Comparison of ENCODE assay signal across 17 cellular contexts in the genomic region with DNA sequence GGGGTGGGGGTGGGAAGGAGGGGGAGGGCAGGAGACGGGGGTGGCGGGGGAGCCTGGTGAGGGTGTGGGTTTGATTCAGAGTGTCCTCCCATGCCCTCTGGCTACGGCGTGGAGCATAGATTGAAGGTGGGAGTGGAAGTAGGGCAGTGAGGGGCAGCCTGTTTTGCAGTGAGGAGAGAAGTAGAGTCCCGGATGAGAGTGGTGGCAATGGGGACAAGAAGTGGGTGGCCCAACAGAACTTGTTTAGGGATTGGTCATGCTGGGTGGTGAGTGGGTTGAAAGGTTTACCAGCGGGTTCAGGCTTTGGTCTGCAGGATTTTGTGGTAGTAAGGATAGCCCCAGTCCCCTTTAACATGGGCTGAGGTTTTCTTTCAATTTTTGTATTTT. TPM values are rescaled to one million over a fixed set of nuclear protein-coding genes. Genes with fewer than 3 reads are reported as not detected.
DNase-seq lines count a peak whose midpoint lies in the region; ATAC-seq and TF ChIP-seq lines count a peak whose summit lies in the region.
"Had no signal": no experiment of that assay in that cellular context is flagged by ENCODE, and none has a peak within 500 bp of the region (broad histone marks: within the 10 kb centered on the region; RNA-seq: fewer than 3 reads in every experiment).

No MANE protein-coding gene starts in this region.

- no peak for TF ChIP-seq CTCF in C4-2B (conservative IDR thresholded peaks at IDR 0.05)
- no peak for TF ChIP-seq CTCF in PC-3 (conservative IDR thresholded peaks at IDR 0.05; ENCODE audit: low read depth, low read length)
- TF ChIP-seq CTCF in stomach (IDR thresholded peaks at IDR 0.05) = no peak

- no TSS peak for BruUV-seq in PC-3 (replicated peaks; lab: Mats Ljungman, UMichigan)

- WGBS in stomach, 5 donors = 71 to 92% (median 89%) methylated on average over 6 of the region's 6 CpGs

- no peak for TF ChIP-seq EP300 in stomach (IDR thresholded peaks at IDR 0.05)

- no peak for DNase-seq in PC-3
- peak; percentile 57 for DNase-seq in mesenteric fat pad (ENCODE audit: low spot score)
- peak; percentile 2 for DNase-seq in stomach
- no peak for DNase-seq in RKO (ENCODE audit: low spot score)
- DNase-seq in dermis blood vessel endothelial cell = no peak
- DNase-seq in hepatic stellate cell (ENCODE audit: low spot score) = no peak
- DNase-seq: AML-193; CD4-positive, CD25-positive, alpha-beta regulatory T cell; Karpas-422; MM.1S; NCI-H1105; NCI-H1694; NCI-H226; NCI-H524 treated with DMSO at 0.1 percent for 48 hours had no signal

- H3K9me2 ChIP-seq in PC-3 (replicated peaks; ENCODE audit: low read length) = no peaks in the 10 kb centered on the region

- POLR2A ChIA-PET in PC-3 (lab: Charles Lee; ENCODE audit: unreplicated experiment) = no interaction called here

- H3K27me3 ChIP-seq in PC-3 (ENCODE audit: low read length) = no peaks in the 10 kb centered on the region
- H3K27me3 ChIP-seq in stomach = no peaks in the 10 kb centered on the region

- H3K79me2 ChIP-seq in PC-3 (ENCODE audit: low read length) = peaks cover 89% of the 10 kb centered on the region

- peaks cover 28% of the 10 kb centered on the region for H3K4me1 ChIP-seq in PC-3 (ENCODE audit: insufficient read depth, low read length)
- H3K4me1 ChIP-seq in stomach = peaks cover 7 to 55% (median 24%) of the 10 kb centered on the region in 4 donors

- no peak overlapping the region for H2AFZ ChIP-seq in PC-3 (ENCODE audit: low read length)

- intact Hi-C loops in PC-3 (cut with micrococcal nuclease) (no loop called here), stomach (cut with DNase I; ENCODE audit: low total_unique reads) (no loop called here)

- H3K4me3 ChIP-seq in PC-3 (ENCODE audit: low read length) (no peak overlapping the region), stomach (no peak overlapping the region)

- H3K36me3 ChIP-seq in PC-3 (ENCODE audit: low read depth, low read length) = no peaks in the 10 kb centered on the region; the same call in 1 of the 2 replicates
- peaks cover 0 to 6% (median 0%) of the 10 kb centered on the region in 4 donors for H3K36me3 ChIP-seq in stomach

- H3K9me3 ChIP-seq in PC-3 (ENCODE audit: low read length) = no peaks in the 10 kb centered on the region
- no peaks in the 10 kb centered on the region for H3K9me3 ChIP-seq in stomach

- no peak overlapping the region for H3K9ac ChIP-seq in PC-3 (ENCODE audit: low read length)

- H3K27ac ChIP-seq in C4-2B = 0 out of 2 replicates have a peak overlapping the region, but pooled peaks have one; percentile 26
- peak overlapping the region; percentile 99 for H3K27ac ChIP-seq in PC-3 (ENCODE audit: low read length)
- H3K27ac ChIP-seq in stomach = no peak overlapping the region

- no peaks in the 10 kb centered on the region for H3F3A ChIP-seq in PC-3 (ENCODE audit: low read length, unreplicated experiment)

- TF ChIP-seq POLR2A in stomach (IDR thresholded peaks at IDR 0.05) = no peak

- H4K20me1 ChIP-seq in PC-3 (ENCODE audit: low read length) = no peaks in the 10 kb centered on the region

- CTCF ChIA-PET in PC-3 (lab: Charles Lee) = no interaction called here

- ATAC-seq in PC-3 = no peak
- ATAC-seq: HCT116 had no signal

- H3K4me2 ChIP-seq in PC-3 (ENCODE audit: low read length) = no peak overlapping the region

RNA-seq across cellular contexts. Expression of a gene that starts 35.5 kb away (rescaled TPM):
- total RNA-seq in PC-3 (2014; rRNA removed) (38.7 and 56.3 TPM in 2 replicates), mesenteric fat pad (16.1 TPM), stomach (100 to 1,000 TPM in 1 of 5 donors, 10 to 100 TPM in 4; 24.1 to 211 (median 26.3) TPM), dermis blood vessel endothelial cell (13.6 and 14.5 TPM in 2 replicates)
- polyA plus RNA-seq in stomach = 1 to 10 TPM; 2.9 to 7.5 (median 7.2) TPM

RNA-seq across cellular contexts. Expression of a gene that starts 36.1 kb away (rescaled TPM):
- total RNA-seq in PC-3 (2014; rRNA removed) = not detected in 2 replicates
- not detected for total RNA-seq in mesenteric fat pad
- total RNA-seq in stomach = under 1 TPM in 1 of 5 donors, not detected in 4; 0.14 TPM
- not detected for polyA plus RNA-seq in stomach
- not detected in 2 replicates for total RNA-seq in dermis blood vessel endothelial cell
- total RNA-seq: CD4-positive, CD25-positive, alpha-beta regulatory T cell; HepG2 had no signal
- polyA plus RNA-seq: CD4-positive, CD25-positive, alpha-beta regulatory T cell; HepG2 had no signal

Comparison
In these comparisons a context has a peak if more than half of its experiments do, and no peak if none do; other contexts are left out.
1. H3K27ac ChIP-seq: peak in C4-2B (single experiment) and PC-3 (single experiment); none in stomach (0 of 5).
2. DNase-seq: peak in mesenteric fat pad (single experiment) and stomach (single experiment); none in PC-3 (single experiment), RKO (single experiment), dermis blood vessel endothelial cell (single experiment) and hepatic stellate cell (single experiment).